In genomic region chr22:35717572-35717971, GRCh38 we compare ENCODE assay signal across 42 cellular contexts. TPM values are rescaled to one million over a fixed set of nuclear protein-coding genes. Genes with fewer than 3 reads are reported as not detected.
"Had no signal": no experiment of that assay in that cellular context is flagged by ENCODE, and none has a peak within 500 bp of the region (broad histone marks: within the 10 kb centered on the region; RNA-seq: fewer than 3 reads in every experiment).

Gene APOL5 (plus strand): TSS chr22:35717872. CDS start chr22:35717872, 0 bp downstream.

- H3K4me3 Mint-ChIP-seq: activated naive CD4-positive, alpha-beta T cell treated with anti-CD3 and anti-CD28 coated beads for 36 hours; activated naive CD4-positive, alpha-beta T cell treated with anti-CD3 and anti-CD28 coated beads, Interleukin-2, amount 10 ng/mL, durations not matched to agents 7 days and 5 days; activated naive CD4-positive, alpha-beta T cell treated with anti-CD3 and anti-CD28 coated beads, Interleukin-2, amount 50 U/mL, for 24 hours; activated naive CD8-positive, alpha-beta T cell; activated naive CD8-positive, alpha-beta T cell treated with anti-CD3 and anti-CD28 coated beads for 36 hours; activated naive CD8-positive, alpha-beta T cell treated with anti-CD3 and anti-CD28 coated beads, Interleukin-2, amount 10 ng/mL, durations not matched to agents 7 days and 5 days; activated naive CD8-positive, alpha-beta T cell treated with anti-CD3 and anti-CD28 coated beads, Interleukin-2, amount 50 U/mL, for 24 hours; activated T-cell treated with anti-CD3 and anti-CD28 coated beads, Interleukin-2, amount 50 U/mL, for 24 hours; activated T-cell treated with anti-CD3 and anti-CD28 coated beads, Interleukin-2, amount 50 U/mL, for 4 hours; activated T-cell treated with anti-CD3 and anti-CD28 coated beads, Interleukin-2, amount 50 U/mL, for 72 hours; activated T-helper 1 cell treated with anti-CD3 and anti-CD28 coated beads, Interleukin-12 subunit alpha, Interleukin-12 subunit beta, Interleukin-2, Interleukin-4 antibody, amounts not matched to agents 30 ng/mL and 10 ng/mL and 1 ng/mL, durations not matched to agents 14 hours and 24 hours and 36 hours; activated T-helper 17 cell treated with anti-CD3 and anti-CD28 coated beads, Interleukin-2, amount 50 U/mL, for 72 hours; brain; central memory CD8-positive, alpha-beta T cell had no signal

- H3K27me3 ChIP-seq: adrenal gland, ascending aorta, body of pancreas, brain microvascular endothelial cell, breast epithelium, cardiac muscle cell had no signal

- H3K27me3 Mint-ChIP-seq: activated naive CD8-positive, alpha-beta T cell had no signal

- H3K4me1 Mint-ChIP-seq: activated naive CD4-positive, alpha-beta T cell treated with anti-CD3 and anti-CD28 coated beads, Interleukin-2, amount 10 ng/mL, durations not matched to agents 7 days and 5 days; activated naive CD4-positive, alpha-beta T cell treated with anti-CD3 and anti-CD28 coated beads, Interleukin-2, amount 50 U/mL, for 24 hours; activated naive CD8-positive, alpha-beta T cell treated with anti-CD3 and anti-CD28 coated beads for 36 hours; activated naive CD8-positive, alpha-beta T cell treated with anti-CD3 and anti-CD28 coated beads, Interleukin-2, amount 10 ng/mL, durations not matched to agents 7 days and 5 days; activated naive CD8-positive, alpha-beta T cell treated with anti-CD3 and anti-CD28 coated beads, Interleukin-2, amount 50 U/mL, for 24 hours; activated T-helper 17 cell treated with anti-CD3 and anti-CD28 coated beads, Interleukin-2, amount 50 U/mL, for 72 hours; brain; central memory CD8-positive, alpha-beta T cell had no signal

- H3K36me3 ChIP-seq: adrenal gland, ascending aorta, brain microvascular endothelial cell, breast epithelium, cardiac muscle cell had no signal

- H3K9me3 Mint-ChIP-seq: activated naive CD8-positive, alpha-beta T cell treated with anti-CD3 and anti-CD28 coated beads, Interleukin-2, amount 10 ng/mL, durations not matched to agents 7 days and 5 days had no signal

- DNase-seq: activated effector memory CD4-positive, alpha-beta T cell treated with anti-CD3 and anti-CD28 coated beads, Interleukin-2, amount 50 U/mL, for 16 hours; activated effector memory CD4-positive, alpha-beta T cell treated with Interleukin-2 at 50 U/mL for 16 hours; activated gamma-delta T cell; activated gamma-delta T cell treated with Interleukin-2 at 50 U/mL for 16 hours; activated naive CD4-positive, alpha-beta T cell; activated naive CD4-positive, alpha-beta T cell treated with anti-CD3 and anti-CD28 coated beads for 36 hours; activated naive CD4-positive, alpha-beta T cell treated with anti-CD3 and anti-CD28 coated beads, Interleukin-2, amount 10 ng/mL, durations not matched to agents 7 days and 5 days; activated naive CD4-positive, alpha-beta T cell treated with anti-CD3 and anti-CD28 coated beads, Interleukin-2, amount 50 U/mL, for 16 hours; activated naive CD4-positive, alpha-beta T cell treated with Interleukin-2 at 50 U/mL for 16 hours; activated naive CD8-positive, alpha-beta T cell treated with anti-CD3 and anti-CD28 coated beads for 36 hours; activated naive CD8-positive, alpha-beta T cell treated with anti-CD3 and anti-CD28 coated beads, Interleukin-2, amount 10 ng/mL, durations not matched to agents 7 days and 5 days; activated naive CD8-positive, alpha-beta T cell treated with anti-CD3 and anti-CD28 coated beads, Interleukin-2, amount 50 U/mL, for 24 hours; activated T-cell treated with anti-CD3 and anti-CD28 coated beads, Interleukin-2, amount 50 U/mL, for 24 hours; activated T-cell treated with anti-CD3 and anti-CD28 coated beads, Interleukin-2, amount 50 U/mL, for 4 hours; activated T-cell treated with anti-CD3 and anti-CD28 coated beads, Interleukin-2, amount 50 U/mL, for 48 hours; activated T-cell treated with anti-CD3 and anti-CD28 coated beads, Interleukin-2, amount 50 U/mL, for 72 hours; adrenal gland; amniotic stem cell; amygdala; anterior cingulate cortex; aorta; body of pancreas; brain microvascular endothelial cell; caudate nucleus; central memory CD4-positive, alpha-beta T cell; cerebellar nuclear complex had no signal

- H3K27ac ChIP-seq: adrenal gland, ascending aorta, body of pancreas, brain microvascular endothelial cell, breast epithelium, cardiac muscle cell had no signal

- H3K27ac Mint-ChIP-seq: activated naive CD4-positive, alpha-beta T cell treated with anti-CD3 and anti-CD28 coated beads for 36 hours; activated naive CD4-positive, alpha-beta T cell treated with anti-CD3 and anti-CD28 coated beads, Interleukin-2, amount 10 ng/mL, durations not matched to agents 7 days and 5 days; activated naive CD4-positive, alpha-beta T cell treated with anti-CD3 and anti-CD28 coated beads, Interleukin-2, amount 50 U/mL, for 24 hours; activated naive CD4-positive, alpha-beta T cell treated with anti-CD3 and anti-CD28 coated beads, Interleukin-2, amount 50 U/mL, for 72 hours; activated naive CD8-positive, alpha-beta T cell; activated naive CD8-positive, alpha-beta T cell treated with anti-CD3 and anti-CD28 coated beads for 36 hours; activated naive CD8-positive, alpha-beta T cell treated with anti-CD3 and anti-CD28 coated beads, Interleukin-2, amount 10 ng/mL, durations not matched to agents 7 days and 5 days; activated naive CD8-positive, alpha-beta T cell treated with anti-CD3 and anti-CD28 coated beads, Interleukin-2, amount 50 U/mL, for 24 hours; activated T-cell treated with anti-CD3 and anti-CD28 coated beads, Interleukin-2, amount 50 U/mL, for 24 hours; activated T-cell treated with anti-CD3 and anti-CD28 coated beads, Interleukin-2, amount 50 U/mL, for 72 hours; activated T-helper 1 cell treated with anti-CD3 and anti-CD28 coated beads, Interleukin-12 subunit alpha, Interleukin-12 subunit beta, Interleukin-2, Interleukin-4 antibody, amounts not matched to agents 30 ng/mL and 10 ng/mL and 1 ng/mL, durations not matched to agents 14 hours and 24 hours and 36 hours; activated T-helper 17 cell treated with anti-CD3 and anti-CD28 coated beads, Interleukin-2, amount 50 U/mL, for 72 hours; activated T-helper 2 cell treated with anti-CD3 and anti-CD28 coated beads, Interferon-gamma antibody, Interleukin-2, Interleukin-4, amounts not matched to agents 10 μg/mL and 5 μg/mL and 100 μg/mL, durations not matched to agents 14 hours and 24 hours and 36 hours; brain had no signal

- ATAC-seq: activated naive CD4-positive, alpha-beta T cell treated with anti-CD3 and anti-CD28 coated beads, Interleukin-2, amount 50 U/mL, for 72 hours; activated naive CD8-positive, alpha-beta T cell treated with anti-CD3 and anti-CD28 coated beads, Interleukin-2, amount 50 U/mL, for 24 hours; activated T-cell treated with anti-CD3 and anti-CD28 coated beads, Interleukin-2, amount 50 U/mL, for 4 hours; activated T-cell treated with anti-CD3 and anti-CD28 coated beads, Interleukin-2, amount 50 U/mL, for 72 hours; activated T-helper 17 cell treated with anti-CD3 and anti-CD28 coated beads, Interleukin-2, amount 50 U/mL, for 72 hours; body of pancreas had no signal

- H3K36me3 Mint-ChIP-seq: activated naive CD4-positive, alpha-beta T cell treated with anti-CD3 and anti-CD28 coated beads, Interleukin-2, amount 10 ng/mL, durations not matched to agents 7 days and 5 days; activated naive CD4-positive, alpha-beta T cell treated with anti-CD3 and anti-CD28 coated beads, Interleukin-2, amount 50 U/mL, for 72 hours; activated naive CD8-positive, alpha-beta T cell treated with anti-CD3 and anti-CD28 coated beads, Interleukin-2, amount 10 ng/mL, durations not matched to agents 7 days and 5 days; brain had no signal

- H3K4me3 ChIP-seq: adrenal gland, ascending aorta, body of pancreas, breast epithelium, cardiac muscle cell had no signal

- H3K4me1 ChIP-seq: adrenal gland, ascending aorta, body of pancreas, breast epithelium had no signal

RNA-seq across cellular contexts. Expression of gene APOL5, which starts in this region (rescaled TPM):
- total RNA-seq: activated naive CD4-positive, alpha-beta T cell treated with anti-CD3 and anti-CD28 coated beads for 36 hours; activated naive CD4-positive, alpha-beta T cell treated with anti-CD3 and anti-CD28 coated beads, Interleukin-2, amount 50 U/mL, for 72 hours; activated naive CD8-positive, alpha-beta T cell treated with anti-CD3 and anti-CD28 coated beads for 36 hours; activated naive CD8-positive, alpha-beta T cell treated with anti-CD3 and anti-CD28 coated beads, Interleukin-2, amount 10 ng/mL, durations not matched to agents 7 days and 5 days; activated T-cell treated with anti-CD3 and anti-CD28 coated beads, Interleukin-2, amount 50 U/mL, for 4 hours; activated T-cell treated with anti-CD3 and anti-CD28 coated beads, Interleukin-2, amount 50 U/mL, for 72 hours; activated T-helper 1 cell treated with anti-CD3 and anti-CD28 coated beads, Interleukin-12 subunit alpha, Interleukin-12 subunit beta, Interleukin-2, Interleukin-4 antibody, amounts not matched to agents 30 ng/mL and 10 ng/mL and 1 ng/mL, durations not matched to agents 14 hours and 24 hours and 36 hours; activated T-helper 17 cell treated with anti-CD3 and anti-CD28 coated beads, Interleukin-2, amount 50 U/mL, for 72 hours; activated T-helper 2 cell treated with anti-CD3 and anti-CD28 coated beads, Interferon-gamma antibody, Interleukin-2, Interleukin-4, amounts not matched to agents 10 μg/mL and 5 μg/mL and 100 μg/mL, durations not matched to agents 14 hours and 24 hours and 36 hours; adrenal gland; aorta; ascending aorta; astrocyte; body of pancreas; breast epithelium; bronchial epithelial cell; cardiac muscle cell; cardiac septum; cerebellum; chondrocyte had no signal
- polyA plus RNA-seq: adrenal gland, aorta, cardiac muscle cell had no signal
